12 cellular contexts compared by ENCODE assay signal in the genomic region with DNA sequence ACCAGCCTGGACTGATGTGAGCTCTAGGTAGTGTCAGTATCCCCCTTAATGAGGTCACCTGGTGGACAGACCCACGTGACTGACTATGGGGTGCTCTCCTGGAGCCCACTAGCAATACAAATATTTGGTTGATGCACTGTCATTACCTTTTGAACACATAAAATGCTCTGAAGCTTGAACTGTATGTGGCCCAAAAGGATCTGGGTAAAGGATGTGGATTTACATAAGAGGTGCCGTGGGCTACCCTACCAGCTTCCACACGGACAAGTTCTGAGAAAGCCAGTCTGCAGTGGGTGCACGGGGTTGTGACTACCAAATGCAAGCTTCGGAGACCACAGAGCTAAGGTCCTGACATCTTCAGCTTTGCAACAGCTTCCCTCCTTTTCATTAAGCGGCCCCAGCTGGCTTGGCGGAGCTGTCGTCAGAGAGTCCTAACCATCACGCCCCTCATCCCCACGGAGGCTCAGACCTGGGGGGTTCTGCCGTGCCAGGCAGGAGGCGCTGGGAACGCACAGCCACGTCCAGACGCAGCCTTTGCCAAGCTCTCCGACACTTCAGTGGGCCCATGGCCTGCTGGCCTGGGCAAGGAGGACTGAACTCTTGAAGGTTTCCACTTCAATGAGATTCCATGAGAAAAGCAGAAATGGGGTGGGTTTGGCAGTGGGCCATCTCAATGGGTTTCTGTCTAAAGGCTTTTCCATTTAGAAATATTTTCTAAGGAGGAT.
DNase-seq lines count a peak whose midpoint lies in the region; ATAC-seq, FAIRE-seq and TF ChIP-seq lines count a peak whose summit lies in the region.
"Had no signal": no experiment of that assay in that cellular context is flagged by ENCODE, and none has a peak within 500 bp of the region (broad histone marks: within the 10 kb centered on the region; RNA-seq: fewer than 3 reads in every experiment).

No MANE protein-coding gene starts in this region.

- CTCF ChIA-PET in SK-N-SH (lab: Yijun Ruan, JAX) = interaction anchor here (1.1 kb wide), 1 partner anchor 21 kb away, joined by 3 read pairs; no protein-coding TSS in a partner anchor
- CTCF ChIA-PET in activated CD4-positive, alpha-beta memory T cell treated with anti-CD3 and anti-CD28 coated beads, Interleukin-2, amount 10 ng/mL, durations not matched to agents 7 days and 5 days (lab: Charles Lee) = no interaction called here

- H3F3A ChIP-seq in SK-N-SH (replicated peaks; ENCODE audit: insufficient read depth) = no peaks in the 10 kb centered on the region

- FAIRE-seq in kidney (lab: Jason Lieb, UNC) = no peak
- FAIRE-seq: GM18507 had no signal

- no peaks in the 10 kb centered on the region for H3K79me2 ChIP-seq in SK-N-SH (ENCODE audit: insufficient read depth)

- H3K27me3 Mint-ChIP-seq in activated CD4-positive, alpha-beta memory T cell treated with anti-CD3 and anti-CD28 coated beads, Interleukin-2, amount 10 ng/mL, durations not matched to agents 7 days and 5 days = no peaks in the 10 kb centered on the region
- H3K27me3 Mint-ChIP-seq: type B pancreatic cell had no signal

- peaks cover 2% of the 10 kb centered on the region for H3K9me3 Mint-ChIP-seq in activated CD4-positive, alpha-beta memory T cell treated with anti-CD3 and anti-CD28 coated beads, Interleukin-2, amount 10 ng/mL, durations not matched to agents 7 days and 5 days
- H3K9me3 Mint-ChIP-seq: type B pancreatic cell had no signal

- peaks cover 21% of the 10 kb centered on the region for H3K4me1 Mint-ChIP-seq in activated CD4-positive, alpha-beta memory T cell treated with anti-CD3 and anti-CD28 coated beads, Interleukin-2, amount 10 ng/mL, durations not matched to agents 7 days and 5 days

- H3K27ac ChIP-seq in BLaER1 treated with 17β-estradiol and CSF1 and Interleukin-3, amounts not matched to agents 10 nM and 100 nM = peak overlapping the region; percentile 53 to 91 (median 74); a peak in 18 of 22 replicates
- H3K27ac ChIP-seq in brain microvascular endothelial cell (peak overlapping the region; percentile 95), kidney (ENCODE audit: low read depth in 2 of 2, low read length in 2 of 2) (peak overlapping the region; percentile 15 to 71), gastrocnemius medialis (peak overlapping the region; percentile 51 to 63 (median 60)), SK-N-SH (ENCODE audit: low read depth in 2 of 2, low read length in 1 of 2) (no peak overlapping the region)

- peak overlapping the region in 4 of 10 experiments; percentile 1 to 49 (median 10); a peak in 4 of 20 replicates for H3K4me3 ChIP-seq in BLaER1 treated with 17β-estradiol and CSF1 and Interleukin-3, amounts not matched to agents 10 nM and 100 nM
- H3K4me3 ChIP-seq in brain microvascular endothelial cell (ENCODE audit: low read depth, low read length) (no peak overlapping the region), kidney (ENCODE audit: low read length in 2 of 2) (no peak overlapping the region), gastrocnemius medialis (peak overlapping the region in 1 of 4 donors; percentile 29), SK-N-SH (ENCODE audit: low read depth in 2 of 2, low read length in 1 of 2) (no peak overlapping the region)

- peaks cover 81 to 100% (median 96%) of the 10 kb centered on the region in 10 experiments for H3K4me1 ChIP-seq in BLaER1 treated with 17β-estradiol and CSF1 and Interleukin-3, amounts not matched to agents 10 nM and 100 nM
- H3K4me1 ChIP-seq in kidney (ENCODE audit: control insufficient read depth in 1 of 2, insufficient read depth in 1 of 2, low read depth in 1 of 2, low read length in 2 of 2) = peaks cover 5 to 19% of the 10 kb centered on the region in 2 donors
- H3K4me1 ChIP-seq in gastrocnemius medialis = peaks cover 37 to 38% of the 10 kb centered on the region in 2 donors
- peaks cover 0 to 20% of the 10 kb centered on the region in 2 experiments; a peak in 1 of 4 replicates for H3K4me1 ChIP-seq in SK-N-SH (ENCODE audit: control insufficient read depth in 1 of 2, insufficient read depth in 2 of 2, low read depth in 1 of 2, low read length in 1 of 2)

- no peaks in the 10 kb centered on the region for H3K9me2 ChIP-seq in SK-N-SH

- DNase-seq in brain microvascular endothelial cell (no peak), kidney (no peak), gastrocnemius medialis (no peak), GOT3 (lab: John Stamatoyannopoulos, UW) (no peak), SK-N-SH (no peak), NCI-H1694 treated with DMSO at 0.1 percent for 48 hours (lab: John Stamatoyannopoulos, UW) (no peak)
- no peak for DNase-seq in activated CD4-positive, alpha-beta memory T cell treated with anti-CD3 and anti-CD28 coated beads, Interleukin-2, amount 10 ng/mL, durations not matched to agents 7 days and 5 days
- DNase-seq: islet precursor cell, NCI-H226 had no signal

- TF ChIP-seq CTCF in brain microvascular endothelial cell (IDR thresholded peaks at IDR 0.05; ENCODE audit: low read depth, low read length, missing control alignments) (no peak), kidney (IDR thresholded peaks at IDR 0.05; ENCODE audit: borderline replicate concordance, extremely low read depth, insufficient read depth) (no peak), gastrocnemius medialis (IDR thresholded peaks at IDR 0.05 in 4 of 5, conservative IDR thresholded peaks at IDR 0.05 in 1 of 5) (no peak), SK-N-SH (IDR thresholded peaks at IDR 0.05) (no peak)

- no peak overlapping the region for H3K27ac Mint-ChIP-seq in activated CD4-positive, alpha-beta memory T cell treated with anti-CD3 and anti-CD28 coated beads, Interleukin-2, amount 10 ng/mL, durations not matched to agents 7 days and 5 days

- no peak overlapping the region for H3K4me3 Mint-ChIP-seq in activated CD4-positive, alpha-beta memory T cell treated with anti-CD3 and anti-CD28 coated beads, Interleukin-2, amount 10 ng/mL, durations not matched to agents 7 days and 5 days

- peaks cover 0 to 24% (median 0%) of the 10 kb centered on the region in 11 experiments; a peak in 4 of 22 replicates for H3K27me3 ChIP-seq in BLaER1 treated with 17β-estradiol and CSF1 and Interleukin-3, amounts not matched to agents 10 nM and 100 nM
- H3K27me3 ChIP-seq in brain microvascular endothelial cell (replicated peaks) (no peaks in the 10 kb centered on the region), gastrocnemius medialis (no peaks in the 10 kb centered on the region), SK-N-SH (ENCODE audit: insufficient read depth) (no peaks in the 10 kb centered on the region)

- WGBS in SK-N-SH (ENCODE audit: low lambda C conversion rate) = 53% methylated on average over 16 of the region's 16 CpGs

- no peak for TF ChIP-seq RAD21 in SK-N-SH (IDR thresholded peaks at IDR 0.05; ENCODE audit: low read length)

- in situ Hi-C loops in brain microvascular endothelial cell (cut with HindIII; ENCODE audit: low pct_ligation_motif_present, low sequenced_read_pairs) = no loop called here
- in situ Hi-C loops in gastrocnemius medialis (cut with MboI; ENCODE audit: low sequenced_read_pairs in 4 of 4) = no loop called here

- H3K9me3 ChIP-seq in BLaER1 treated with 17β-estradiol and CSF1 and Interleukin-3, amounts not matched to agents 10 nM and 100 nM (replicated peaks in 1 of 11) = peaks cover 0 to 16% (median 11%) of the 10 kb centered on the region in 11 experiments; a peak in 14 of 22 replicates
- H3K9me3 ChIP-seq in kidney (ENCODE audit: control insufficient read depth in 1 of 2, low read length in 2 of 2) (no peaks in the 10 kb centered on the region), gastrocnemius medialis (no peaks in the 10 kb centered on the region), SK-N-SH (no peaks in the 10 kb centered on the region)

- no peak for ATAC-seq in gastrocnemius medialis

- peaks cover 0 to 3% (median 0%) of the 10 kb centered on the region in 11 experiments; a peak in 1 of 22 replicates for H3K36me3 ChIP-seq in BLaER1 treated with 17β-estradiol and CSF1 and Interleukin-3, amounts not matched to agents 10 nM and 100 nM
- no peaks in the 10 kb centered on the region for H3K36me3 ChIP-seq in brain microvascular endothelial cell (replicated peaks)
- H3K36me3 ChIP-seq in kidney (ENCODE audit: control insufficient read depth in 1 of 2, insufficient read depth in 2 of 2, low read length in 2 of 2) = no peaks in the 10 kb centered on the region
- H3K36me3 ChIP-seq in gastrocnemius medialis = peaks cover 0 to 4% of the 10 kb centered on the region in 2 donors
- H3K36me3 ChIP-seq in SK-N-SH (replicated peaks in 1 of 2; ENCODE audit: control insufficient read depth in 1 of 2, insufficient read depth in 2 of 2, low read length in 1 of 2) = no peaks in the 10 kb centered on the region

- H3K36me3 Mint-ChIP-seq in activated CD4-positive, alpha-beta memory T cell treated with anti-CD3 and anti-CD28 coated beads, Interleukin-2, amount 10 ng/mL, durations not matched to agents 7 days and 5 days (ENCODE audit: low read depth) = no peaks in the 10 kb centered on the region

- POLR2A ChIA-PET in SK-N-SH (lab: Yijun Ruan, JAX) = no interaction called here
- POLR2A ChIA-PET in activated CD4-positive, alpha-beta memory T cell treated with anti-CD3 and anti-CD28 coated beads, Interleukin-2, amount 10 ng/mL, durations not matched to agents 7 days and 5 days (lab: Charles Lee) = no interaction called here

- TF ChIP-seq POLR2A in gastrocnemius medialis (IDR thresholded peaks at IDR 0.05) = no peak

- H2AFZ ChIP-seq in SK-N-SH (ENCODE audit: low read depth) = no peak overlapping the region

- H3K9ac ChIP-seq in BLaER1 treated with 17β-estradiol and CSF1 and Interleukin-3, amounts not matched to agents 10 nM and 100 nM = peak overlapping the region in 6 of 11 experiments; percentile 8 to 76 (median 68); a peak in 9 of 22 replicates
- H3K9ac ChIP-seq in kidney (ENCODE audit: low read length in 2 of 2) (no peak overlapping the region), SK-N-SH (no peak overlapping the region)

- H4K20me1 ChIP-seq in BLaER1 treated with 17β-estradiol and CSF1 and Interleukin-3, amounts not matched to agents 10 nM and 100 nM = peaks cover 0 to 6% (median 0%) of the 10 kb centered on the region in 11 experiments; a peak in 1 of 22 replicates
- no peaks in the 10 kb centered on the region for H4K20me1 ChIP-seq in SK-N-SH (ENCODE audit: insufficient read depth)

- no peak for TF ChIP-seq EP300 in SK-N-SH (IDR thresholded peaks at IDR 0.05; ENCODE audit: borderline replicate concordance in 1 of 2, low read depth in 1 of 2, low read length in 1 of 2)

- H3K4me2 ChIP-seq in BLaER1 treated with 17β-estradiol and CSF1 and Interleukin-3, amounts not matched to agents 10 nM and 100 nM = peak overlapping the region; percentile 79 to 99 (median 95)
- no peak overlapping the region for H3K4me2 ChIP-seq in SK-N-SH

- intact Hi-C loops in kidney (cut with DNase I) = no loop called here
- intact Hi-C loops in gastrocnemius medialis (cut with DNase I; ENCODE audit: low total_unique reads) = no loop called here

TF ChIP-seq in SK-N-SH, 30 proteins besides CTCF, POLR2A, EP300 and RAD21 (continues in another document):
- TF ChIP-seq FOXJ3 (CRISPR knock-in tag; IDR thresholded peaks at IDR 0.05) = no peak

Comparison
In these comparisons a context has a peak if more than half of its experiments do, and no peak if none do; other contexts are left out.
1. H3K27ac ChIP-seq: peak in BLaER1 treated with 17β-estradiol and CSF1 and Interleukin-3, amounts not matched to agents 10 nM and 100 nM (11 of 11), brain microvascular endothelial cell (single experiment), kidney (2 of 2) and gastrocnemius medialis (4 of 4); none in SK-N-SH (0 of 2).
2. H3K9ac ChIP-seq: peak in BLaER1 treated with 17β-estradiol and CSF1 and Interleukin-3, amounts not matched to agents 10 nM and 100 nM (6 of 11); none in kidney (0 of 2) and SK-N-SH (single experiment).